ENCODE assay signal across 20 cellular contexts in the genomic region with DNA sequence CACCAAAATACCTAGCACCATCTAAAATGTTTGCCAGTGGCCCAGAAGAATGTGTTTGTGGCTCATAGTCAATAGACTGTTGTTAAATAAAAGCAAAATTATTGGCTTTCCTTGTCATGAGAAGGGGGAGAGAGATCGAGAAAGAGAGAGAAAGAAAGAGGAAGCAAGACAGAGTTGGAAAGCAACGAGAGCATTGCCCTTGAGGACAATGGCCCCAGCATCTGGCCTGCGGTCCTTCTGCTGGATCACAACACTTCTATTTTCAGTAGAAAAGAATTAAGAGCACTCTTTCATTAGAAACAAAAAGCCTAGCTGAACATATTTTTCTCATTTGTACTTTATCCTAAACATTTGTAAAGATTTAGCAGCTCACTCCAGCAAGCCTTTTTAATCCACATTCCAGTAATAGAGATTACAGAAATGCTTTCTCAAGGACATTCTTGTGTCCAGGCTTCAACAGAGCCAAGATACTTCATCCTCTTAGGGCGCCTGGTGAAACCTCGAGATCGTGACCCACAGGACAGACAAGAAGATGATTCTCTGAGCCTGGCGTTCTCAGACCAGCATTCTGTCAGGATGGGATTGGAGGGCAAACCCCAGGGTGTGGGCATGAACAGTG. TPM values are rescaled to one million over a fixed set of nuclear protein-coding genes. Genes with fewer than 3 reads are reported as not detected.
DNase-seq lines count a peak whose midpoint lies in the region; ATAC-seq and TF ChIP-seq lines count a peak whose summit lies in the region.
"Had no signal": no experiment of that assay in that cellular context is flagged by ENCODE, and none has a peak within 500 bp of the region (broad histone marks: within the 10 kb centered on the region; RNA-seq: fewer than 3 reads in every experiment).

No MANE protein-coding gene starts in this region.

- TF ChIP-seq POLR2A in body of pancreas (IDR thresholded peaks at IDR 0.05) = no peak

- WGBS in body of pancreas, 2 donors = 60 to 66% methylated on average over 7 of the region's 7 CpGs

- H3K9me3 Mint-ChIP-seq in HFFc6 = no peaks in the 10 kb centered on the region
- H3K9me3 Mint-ChIP-seq: activated T-helper 1 cell treated with anti-CD3 and anti-CD28 coated beads, Interleukin-12 subunit alpha, Interleukin-12 subunit beta, Interleukin-2, Interleukin-4 antibody, amounts not matched to agents 30 ng/mL and 10 ng/mL and 1 ng/mL, durations not matched to agents 14 hours and 24 hours and 36 hours had no signal

- no peak overlapping the region for H3K27ac ChIP-seq in body of pancreas
- H3K27ac ChIP-seq: WERI-Rb-1 had no signal

- peaks cover 2% of the 10 kb centered on the region for H3K27me3 Mint-ChIP-seq in HFFc6 (ENCODE audit: insufficient read depth)

- no peaks in the 10 kb centered on the region for H3K27me3 ChIP-seq in adipocyte (replicated peaks; ENCODE audit: control insufficient read depth, insufficient read depth, low read length)
- H3K27me3 ChIP-seq in body of pancreas = no peaks in the 10 kb centered on the region

- no peak overlapping the region for H3K9ac ChIP-seq in adipocyte (ENCODE audit: low read length)

- H3K27ac Mint-ChIP-seq in HFFc6 = peak overlapping the region; percentile 36; the same call in 1 of the 2 replicates
- H3K27ac Mint-ChIP-seq: activated CD8-positive, alpha-beta T cell treated with anti-CD3 and anti-CD28 coated beads, Interleukin-2, amount 10 ng/mL, durations not matched to agents 7 days and 5 days; activated T-helper 1 cell treated with anti-CD3 and anti-CD28 coated beads, Interleukin-12 subunit alpha, Interleukin-12 subunit beta, Interleukin-2, Interleukin-4 antibody, amounts not matched to agents 30 ng/mL and 10 ng/mL and 1 ng/mL, durations not matched to agents 14 hours and 24 hours and 36 hours had no signal

- DNase-seq in AG10803 (ENCODE audit: low read depth) (peak; percentile 72), HFFc6 (no peak), adipocyte (ENCODE audit: low read depth) (peak; percentile 80), mesenteric fat pad (ENCODE audit: low spot score) (peak; percentile 33), NCI-H146 treated with DMSO at 0.1 percent for 48 hours (lab: John Stamatoyannopoulos, UW; ENCODE audit: unreplicated experiment) (no peak), body of pancreas (no peak), NCI-H526 treated with DMSO at 0.1 percent for 48 hours (lab: John Stamatoyannopoulos, UW) (no peak), KG1 (lab: John Stamatoyannopoulos, UW) (no peak)
- DNase-seq: activated CD8-positive, alpha-beta T cell treated with anti-CD3 and anti-CD28 coated beads, Interleukin-2, amount 10 ng/mL, durations not matched to agents 7 days and 5 days; AML-193; foreskin fibroblast; GDM1; left cardiac atrium; NCI-H1105 treated with DMSO at 0.1 percent for 48 hours; NCI-H748 treated with DMSO at 0.1 percent for 48 hours; occipital lobe; RPMI8226; WERI-Rb-1 had no signal

- peaks cover 19% of the 10 kb centered on the region for H3K4me1 Mint-ChIP-seq in HFFc6 (ENCODE audit: low read depth)

- no peaks in the 10 kb centered on the region for H3K36me3 Mint-ChIP-seq in HFFc6 (ENCODE audit: low read depth)

- no peaks in the 10 kb centered on the region for H3K9me3 ChIP-seq in adipocyte (ENCODE audit: control insufficient read depth, low read length)
- H3K9me3 ChIP-seq in body of pancreas = no peaks in the 10 kb centered on the region

- H3K4me3 Mint-ChIP-seq in HFFc6 = peak overlapping the region; percentile 59; the same call in 1 of the 2 replicates
- H3K4me3 Mint-ChIP-seq: activated CD8-positive, alpha-beta T cell treated with anti-CD3 and anti-CD28 coated beads, Interleukin-2, amount 10 ng/mL, durations not matched to agents 7 days and 5 days; activated T-helper 1 cell treated with anti-CD3 and anti-CD28 coated beads, Interleukin-12 subunit alpha, Interleukin-12 subunit beta, Interleukin-2, Interleukin-4 antibody, amounts not matched to agents 30 ng/mL and 10 ng/mL and 1 ng/mL, durations not matched to agents 14 hours and 24 hours and 36 hours had no signal

- H3K4me1 ChIP-seq in adipocyte (ENCODE audit: control insufficient read depth, insufficient read depth, low read length) (peaks cover 11% of the 10 kb centered on the region), body of pancreas (no peaks in the 10 kb centered on the region)

- H3K36me3 ChIP-seq in adipocyte (ENCODE audit: control insufficient read depth, insufficient read depth, low read length, severe bottlenecking) (no peaks in the 10 kb centered on the region), body of pancreas (replicated peaks in 1 of 2; ENCODE audit: insufficient read depth in 1 of 2, low read depth in 2 of 2) (no peaks in the 10 kb centered on the region)
- H3K36me3 ChIP-seq: WERI-Rb-1 had no signal

- intact Hi-C loops in body of pancreas (cut with DNase I) = no loop called here

- TF ChIP-seq CTCF in AG10803 (conservative IDR thresholded peaks at IDR 0.05; ENCODE audit: low read length) = no peak
- TF ChIP-seq CTCF in HFFc6 (IDR thresholded peaks at IDR 0.05) = no peak
- TF ChIP-seq CTCF in body of pancreas (IDR thresholded peaks at IDR 0.05) = no peak

- no peak for ATAC-seq in body of pancreas
- ATAC-seq: activated CD8-positive, alpha-beta T cell treated with anti-CD3 and anti-CD28 coated beads, Interleukin-2, amount 10 ng/mL, durations not matched to agents 7 days and 5 days; left cardiac atrium; sciatic nerve had no signal

- H3K4me3 ChIP-seq in AG10803 (ENCODE audit: low read length) (peak overlapping the region; percentile 20), adipocyte (ENCODE audit: low read length) (no peak overlapping the region), body of pancreas (no peak overlapping the region)

RNA-seq across cellular contexts. Expression of a gene that starts 31.6 kb away (rescaled TPM):
- 1 to 10 TPM in 4 of 6 experiments, under 1 TPM in 2; 0.80 to 8.2 (median 6.8) TPM for total RNA-seq in HFFc6 (2021; fragmentation: NEBNext Ultra II Directional; extraction: Animal tissue kit (Norgen Biotek cat#: 25700))
- 4.5 TPM for total RNA-seq in mesenteric fat pad
- under 1 TPM; 0.52 to 0.99 TPM for total RNA-seq in body of pancreas

Comparison
In these comparisons a context has a peak if more than half of its experiments do, and no peak if none do; other contexts are left out.
1. DNase-seq: peak in AG10803 (single experiment), adipocyte (single experiment) and mesenteric fat pad (single experiment); none in HFFc6 (single experiment), NCI-H146 treated with DMSO at 0.1 percent for 48 hours (single experiment), body of pancreas (0 of 4), NCI-H526 treated with DMSO at 0.1 percent for 48 hours (single experiment) and KG1 (single experiment).